9 cellular contexts compared by ENCODE assay signal in genomic region chr19:49151339-49152217, GRCh38. TPM values are rescaled to one million over a fixed set of nuclear protein-coding genes. Genes with fewer than 3 reads are reported as not detected.
DNase-seq lines count a peak whose midpoint lies in the region; ATAC-seq, FAIRE-seq and TF ChIP-seq lines count a peak whose summit lies in the region.
"Had no signal": no experiment of that assay in that cellular context is flagged by ENCODE, and none has a peak within 500 bp of the region (broad histone marks: within the 10 kb centered on the region; RNA-seq: fewer than 3 reads in every experiment).

No MANE protein-coding gene starts in this region.

- intact Hi-C loops in left ventricle myocardium inferior (cut with micrococcal nuclease): no loop called here
- intact Hi-C loops in psoas muscle (cut with DNase I): loop anchor here (5.0 to 10.0 kb wide), 2 partner anchors 34 to 157 kb away; partner anchors contain the start of genes C19orf73 (in 2 of the 2), PPFIA3 (in 2 of the 2), GYS1 (in 1 of the 2) and RUVBL2 (in 1 of the 2)

- DNase-seq in A549 (ENCODE audit: low read depth in 1 of 2, low spot score in 1 of 2): peak; percentile 87 to 91
- peak; percentile 63 for DNase-seq in GF-D8 (lab: John Stamatoyannopoulos, UW)
- DNase-seq in NCI-H526 (lab: John Stamatoyannopoulos, UW): peak; percentile 93 to 99
- peak; percentile 44 for DNase-seq in activated naive CD4-positive, alpha-beta T cell treated with Interleukin-2 at 50 U/mL for 16 hours
- DNase-seq in left ventricle myocardium inferior: peak; percentile 56
- DNase-seq in psoas muscle: peak; percentile 80 to 93
- DNase-seq in glomerular visceral epithelial cell (ENCODE audit: extremely low spot score): no peak

- H3K4me2 ChIP-seq in A549: peak overlapping the region; percentile 100

- no peak for TF ChIP-seq EP300 in A549 (IDR thresholded peaks at IDR 0.05)

- peaks cover 19% of the 10 kb centered on the region; the same call in 2 of the 3 replicates for H3K4me1 ChIP-seq in A549
- peaks cover 64% of the 10 kb centered on the region for H3K4me1 ChIP-seq in left ventricle myocardium inferior
- peaks cover 21% of the 10 kb centered on the region for H3K4me1 ChIP-seq in psoas muscle

- H3K4me3 ChIP-seq in A549: no peak overlapping the region
- H3K4me3 ChIP-seq in left ventricle myocardium inferior: peak overlapping the region; percentile 80
- H3K4me3 ChIP-seq in psoas muscle: peak overlapping the region; percentile 77

- H3K36me3 ChIP-seq in left ventricle myocardium inferior: no peaks in the 10 kb centered on the region
- no peaks in the 10 kb centered on the region for H3K36me3 ChIP-seq in psoas muscle (ENCODE audit: insufficient read depth in 1 of 2, low read depth in 1 of 2)

- no peak for TF ChIP-seq POLR2A in A549 (IDR thresholded peaks at IDR 0.05; ENCODE audit: low read length)

- TF ChIP-seq RAD21 in A549 (conservative IDR thresholded peaks at IDR 0.05 in 1 of 2, IDR thresholded peaks at IDR 0.05 in 1 of 2): no peak

- no peak for FAIRE-seq in A549 (lab: Jason Lieb, UNC)

- H3K9me3 ChIP-seq in A549: no peaks in the 10 kb centered on the region
- no peaks in the 10 kb centered on the region for H3K9me3 ChIP-seq in left ventricle myocardium inferior (replicated peaks)
- H3K9me3 ChIP-seq in psoas muscle: no peaks in the 10 kb centered on the region

- ATAC-seq in A549 (peak; percentile 22 to 46; a peak in 4 of 6 replicates), psoas muscle (peak; percentile 38 to 55 (median 54)), GM18861 (IDR thresholded peaks at IDR 0.05; ENCODE audit: unreplicated experiment) (no peak)

- POLR2A ChIA-PET in A549 (lab: Yijun Ruan, JAX): no interaction called here

- WGBS in A549 (ENCODE audit: missing lambda C conversion rate): 24% methylated on average over 38 of the region's 42 CpGs
- WGBS in psoas muscle, 3 donors: 8 to 12% (median 8%) methylated on average over 42 of the region's 42 CpGs

- CTCF ChIA-PET in A549 (lab: Yijun Ruan, JAX): interaction anchor here (0.7 to 15.0 kb wide), 10 partner anchors 9 to 152 kb away, joined by 3 to 298 read pairs (median 6); partner anchors contain the start of genes LIN7B and PPFIA3

- TF ChIP-seq CTCF in A549 (IDR thresholded peaks at IDR 0.05) (no peak), left ventricle myocardium inferior (IDR thresholded peaks at IDR 0.05; ENCODE audit: borderline replicate concordance) (no peak), psoas muscle (IDR thresholded peaks at IDR 0.05) (no peak)

- H3K27me3 ChIP-seq in left ventricle myocardium inferior (ENCODE audit: low read depth) (no peaks in the 10 kb centered on the region), psoas muscle (ENCODE audit: insufficient read depth in 3 of 3, low read length in 2 of 3) (no peaks in the 10 kb centered on the region)

- no peak overlapping the region for H3K27ac ChIP-seq in A549
- H3K27ac ChIP-seq in left ventricle myocardium inferior (replicated peaks): peak overlapping the region; percentile 95
- peak overlapping the region; percentile 99 for H3K27ac ChIP-seq in psoas muscle

TF ChIP-seq in A549, 52 proteins besides CTCF, POLR2A, EP300 and RAD21 (continues in another document):
- TF ChIP-seq MAFK (IDR thresholded peaks at IDR 0.05; ENCODE audit: partially characterized antibody): no peak
- no peak for TF ChIP-seq JUN (IDR thresholded peaks at IDR 0.05)
- peak; percentile 79; the same call in 1 of the 2 replicates for TF ChIP-seq CHD4 (IDR thresholded peaks at IDR 0.05; ENCODE audit: borderline replicate concordance)
- no peak for TF ChIP-seq HOXB13 (CRISPR knock-in tag; IDR thresholded peaks at IDR 0.05; ENCODE audit: low read depth)
- TF ChIP-seq SREBF2 (IDR thresholded peaks at IDR 0.05): no peak
- peak; percentile 98 for TF ChIP-seq MAX (IDR thresholded peaks at IDR 0.05)
- no peak for TF ChIP-seq HES2 (IDR thresholded peaks at IDR 0.05)
- TF ChIP-seq FOSL2 (IDR thresholded peaks at IDR 0.05): no peak
- TF ChIP-seq FOSL2 (CRISPR knock-in tag; IDR thresholded peaks at IDR 0.05): no peak
- no peak for TF ChIP-seq EHMT2 (IDR thresholded peaks at IDR 0.05; ENCODE audit: low read depth)
- no peak for TF ChIP-seq KDM1A (IDR thresholded peaks at IDR 0.05; ENCODE audit: low read depth)
- TF ChIP-seq ZNF302 (CRISPR knock-in tag; IDR thresholded peaks at IDR 0.05): no peak
- no peak for TF ChIP-seq RARB (CRISPR knock-in tag; IDR thresholded peaks at IDR 0.05)
- 0 out of 2 replicates have a peak, but pooled peaks have one; percentile 47 for TF ChIP-seq MYC (IDR thresholded peaks at IDR 0.05; ENCODE audit: borderline replicate concordance, low read length)
- TF ChIP-seq EHF (CRISPR knock-in tag; IDR thresholded peaks at IDR 0.05): no peak
- TF ChIP-seq RFX5 (IDR thresholded peaks at IDR 0.05): no peak
- TF ChIP-seq E2F6 (IDR thresholded peaks at IDR 0.05; ENCODE audit: borderline replicate concordance, low read depth): peak; percentile 95
- no peak for TF ChIP-seq CEBPB (IDR thresholded peaks at IDR 0.05)
- no peak for TF ChIP-seq ELK1 (IDR thresholded peaks at IDR 0.05; ENCODE audit: low read depth, low read length)

RNA-seq across cellular contexts. Expression of gene HRC, which starts 3.6 kb away (rescaled TPM):
- 0.04 TPM in 1 of 2 replicates, not detected in the other for polyA plus RNA-seq in A549 (2011; rRNA removed)
- 0.05 TPM in 1 of 2 replicates, not detected in the other for polyA plus RNA-seq in A549 (2012; cell fraction: cytosol; rRNA removed)
- polyA plus RNA-seq in A549 (2012; cell fraction: nucleus; rRNA removed): 0.02 TPM in 1 of 2 replicates, not detected in the other
- polyA plus RNA-seq in A549 (2017; fragmentation: RNase III; extraction: RNeasy Plus Mini Kit Qiagen cat#74134 plus additional on column Dnase treatment): 0.04 to 0.05 TPM in 2 of 3 replicates, not detected in the other
- not detected in 2 replicates for polyA minus RNA-seq in A549 (2011; rRNA and poly(A)+ RNA removed)
- 1,040 TPM for total RNA-seq in left ventricle myocardium inferior
- 100 to 1,000 TPM; 250 to 405 (median 298) TPM for total RNA-seq in psoas muscle
- polyA plus RNA-seq in psoas muscle: 100 to 1,000 TPM in 2 of 3 donors, 10 to 100 TPM in 1; 32.9 to 160 (median 105) TPM
- total RNA-seq: dermis microvascular lymphatic vessel endothelial cell had no signal

RNA-seq across cellular contexts. Expression of gene TRPM4, which starts 6.0 kb away (rescaled TPM):
- polyA plus RNA-seq in A549 (2011; rRNA removed) (4.7 and 4.9 TPM in 2 replicates), A549 (2017; fragmentation: RNase III; extraction: RNeasy Plus Mini Kit Qiagen cat#74134 plus additional on column Dnase treatment) (8.4 to 9.4 TPM (median 9.1 TPM) in 3 replicates), psoas muscle (1 to 10 TPM; 6.5 to 8.7 (median 6.7) TPM)
- polyA plus RNA-seq in A549 (2012; cell fraction: cytosol; rRNA removed): 9.1 and 9.3 TPM in 2 replicates
- polyA plus RNA-seq in A549 (2012; cell fraction: nucleus; rRNA removed): 50.4 and 52.0 TPM in 2 replicates
- 9.9 and 11.4 TPM in 2 replicates for polyA minus RNA-seq in A549 (2011; rRNA and poly(A)+ RNA removed)
- total RNA-seq in left ventricle myocardium inferior (31.5 TPM), psoas muscle (10 to 100 TPM in 3 of 4 donors, 1 to 10 TPM in 1; 9.5 to 20.6 (median 16.2) TPM)

RNA-seq across cellular contexts. Expression of gene PPFIA3, which starts 32.2 kb away (rescaled TPM):
- 2.5 and 3.2 TPM in 2 replicates for polyA plus RNA-seq in A549 (2011; rRNA removed)
- 6.2 and 8.3 TPM in 2 replicates for polyA plus RNA-seq in A549 (2012; cell fraction: cytosol; rRNA removed)
- polyA plus RNA-seq in A549 (2012; cell fraction: nucleus; rRNA removed): 16.1 and 19.2 TPM in 2 replicates
- polyA plus RNA-seq in A549 (2017; fragmentation: RNase III; extraction: RNeasy Plus Mini Kit Qiagen cat#74134 plus additional on column Dnase treatment): 6.5 to 8.0 TPM (median 7.3 TPM) in 3 replicates
- 4.7 and 5.5 TPM in 2 replicates for polyA minus RNA-seq in A549 (2011; rRNA and poly(A)+ RNA removed)
- 5.7 TPM for total RNA-seq in left ventricle myocardium inferior
- total RNA-seq in psoas muscle: 1 to 10 TPM; 1.4 to 3.8 (median 2.6) TPM
- polyA plus RNA-seq in psoas muscle: 1 to 10 TPM; 2.6 to 5.0 (median 3.2) TPM

RNA-seq across cellular contexts. Expression of gene C19orf73, which starts 32.6 kb away (rescaled TPM):
- 1.4 and 1.8 TPM in 2 replicates for polyA plus RNA-seq in A549 (2011; rRNA removed)
- polyA plus RNA-seq in A549 (2012; cell fraction: cytosol; rRNA removed): 6.3 and 6.8 TPM in 2 replicates
- 4.9 and 5.0 TPM in 2 replicates for polyA plus RNA-seq in A549 (2012; cell fraction: nucleus; rRNA removed)
- 1.7 to 2.2 TPM (median 1.7 TPM) in 3 replicates for polyA plus RNA-seq in A549 (2017; fragmentation: RNase III; extraction: RNeasy Plus Mini Kit Qiagen cat#74134 plus additional on column Dnase treatment)
- 1.6 and 1.7 TPM in 2 replicates for polyA minus RNA-seq in A549 (2011; rRNA and poly(A)+ RNA removed)
- total RNA-seq in left ventricle myocardium inferior: 1.6 TPM
- 1 to 10 TPM in 2 of 4 donors, under 1 TPM in 2; 0.54 to 1.6 (median 1.2) TPM for total RNA-seq in psoas muscle
- 1 to 10 TPM; 1.7 to 1.9 (median 1.9) TPM for polyA plus RNA-seq in psoas muscle

RNA-seq across cellular contexts. Expression of gene LIN7B, which starts 37.4 kb away (rescaled TPM):
- 4.6 and 5.4 TPM in 2 replicates for polyA plus RNA-seq in A549 (2011; rRNA removed)
- polyA plus RNA-seq in A549 (2012; cell fraction: cytosol; rRNA removed): 16.6 and 16.9 TPM in 2 replicates
- polyA plus RNA-seq in A549 (2012; cell fraction: nucleus; rRNA removed): 13.0 and 18.7 TPM in 2 replicates
- polyA plus RNA-seq in A549 (2017; fragmentation: RNase III; extraction: RNeasy Plus Mini Kit Qiagen cat#74134 plus additional on column Dnase treatment): 7.1 to 8.3 TPM (median 8.0 TPM) in 3 replicates
- polyA minus RNA-seq in A549 (2011; rRNA and poly(A)+ RNA removed): 2.7 and 2.9 TPM in 2 replicates
- 23.4 TPM for total RNA-seq in left ventricle myocardium inferior
- total RNA-seq in psoas muscle: 10 to 100 TPM; 11.8 to 27.9 (median 22.3) TPM
- 10 to 100 TPM; 13.9 to 24.3 (median 15.8) TPM for polyA plus RNA-seq in psoas muscle

Comparison
In these comparisons a context has a peak if more than half of its experiments do, and no peak if none do; other contexts are left out.
1. H3K27ac ChIP-seq: peak in left ventricle myocardium inferior (single experiment) and psoas muscle (single experiment); none in A549 (0 of 2).